13 cellular contexts compared by ENCODE assay signal in genomic region chr4:125728568-125728967, GRCh38.
DNase-seq lines count a peak whose midpoint lies in the region; ATAC-seq and TF ChIP-seq lines count a peak whose summit lies in the region.
"Had no signal": no experiment of that assay in that cellular context is flagged by ENCODE, and none has a peak within 500 bp of the region (broad histone marks: within the 10 kb centered on the region; RNA-seq: fewer than 3 reads in every experiment).

No MANE protein-coding gene starts in this region.

- ATAC-seq in PC-3 (peak; percentile 97), GM21390 (IDR thresholded peaks at IDR 0.05; ENCODE audit: unreplicated experiment) (no peak), HG03571 (IDR thresholded peaks at IDR 0.05; ENCODE audit: unreplicated experiment) (no peak)

- no peak overlapping the region for H3K4me3 ChIP-seq in PC-3 (ENCODE audit: low read length)
- H3K4me3 ChIP-seq in epithelial cell of proximal tubule (ENCODE audit: low read depth, low read length): no peak overlapping the region
- H3K4me3 ChIP-seq in neural progenitor cell: no peak overlapping the region

- no peaks in the 10 kb centered on the region for H3F3A ChIP-seq in PC-3 (ENCODE audit: low read length, unreplicated experiment)
- H3F3A ChIP-seq in neural progenitor cell (ENCODE audit: low read depth): no peaks in the 10 kb centered on the region

- H3K4me1 Mint-ChIP-seq in neural progenitor cell (peaks cover 47% of the 10 kb centered on the region), Calu3 (ENCODE audit: low read depth, unreplicated experiment) (peaks cover 43% of the 10 kb centered on the region)
- H3K4me1 Mint-ChIP-seq: IgD-negative memory B cell had no signal

- DNase-seq in EH (ENCODE audit: low read depth) (peak; percentile 93), PC-3 (peak; percentile 88), epithelial cell of proximal tubule (ENCODE audit: low read depth) (peak; percentile 95), neural progenitor cell (ENCODE audit: low spot score) (peak; percentile 34), Calu3 (no peak), NCI-H2029 treated with DMSO at 0.1 percent for 48 hours (lab: John Stamatoyannopoulos, UW) (no peak)
- DNase-seq: activated T-cell treated with anti-CD3 and anti-CD28 coated beads, Interleukin-2, amount 50 U/mL, for 48 hours; NCI-H526; stimulated activated CD8-positive, alpha-beta memory T cell treated with anti-CD3 and anti-CD28 coated beads, Interleukin-4, amount 100 ng/mL, for 48 hours had no signal

- TF ChIP-seq CTCF in PC-3 (conservative IDR thresholded peaks at IDR 0.05; ENCODE audit: low read depth, low read length) (no peak), epithelial cell of proximal tubule (conservative IDR thresholded peaks at IDR 0.05; ENCODE audit: low read depth, low read length) (no peak), neural progenitor cell (IDR thresholded peaks at IDR 0.05) (no peak), Calu3 (IDR thresholded peaks at IDR 0.05; ENCODE audit: unreplicated experiment) (no peak)

- H3K27ac ChIP-seq in PC-3 (ENCODE audit: low read length) (peak overlapping the region; percentile 56), neural progenitor cell (no peak overlapping the region)

- peak overlapping the region; percentile 41 for H3K4me2 ChIP-seq in PC-3 (ENCODE audit: low read length)
- no peak overlapping the region for H3K4me2 ChIP-seq in neural progenitor cell

- H3K36me3 Mint-ChIP-seq in neural progenitor cell (no peaks in the 10 kb centered on the region), Calu3 (ENCODE audit: insufficient read depth, unreplicated experiment) (no peaks in the 10 kb centered on the region)
- H3K36me3 Mint-ChIP-seq: IgD-negative memory B cell had no signal

- H3K27me3 ChIP-seq in PC-3 (ENCODE audit: low read length) (no peaks in the 10 kb centered on the region), neural progenitor cell (no peaks in the 10 kb centered on the region)

- H3K4me3 Mint-ChIP-seq in neural progenitor cell (no peak overlapping the region), Calu3 (ENCODE audit: low read depth, unreplicated experiment) (no peak overlapping the region)
- H3K4me3 Mint-ChIP-seq: IgD-negative memory B cell; T-helper 2 cell treated with Interferon-gamma antibody and Interleukin-4, amounts not matched to agents 5 μg/mL and 100 μg/mL, for 36 hours had no signal

- CTCF ChIA-PET in PC-3 (lab: Charles Lee) (no interaction called here), Calu3 (lab: Charles Lee) (interaction anchor here (1.0 to 1.1 kb wide), 2 partner anchors 410 to 1679 kb away, joined by 3 read pairs; no protein-coding TSS in a partner anchor)

- intact Hi-C loops in PC-3 (cut with micrococcal nuclease): loop anchor here (5.0 to 10.0 kb wide), 2 partner anchors 334 to 361 kb away; no protein-coding TSS in a partner anchor
- intact Hi-C loops in Calu3 (cut with micrococcal nuclease; ENCODE audit: unreplicated experiment): no loop called here

- H4K20me1 ChIP-seq in PC-3 (ENCODE audit: low read length): no peaks in the 10 kb centered on the region
- no peaks in the 10 kb centered on the region for H4K20me1 ChIP-seq in neural progenitor cell (ENCODE audit: low read depth)

- peaks cover 38% of the 10 kb centered on the region for H3K4me1 ChIP-seq in PC-3 (ENCODE audit: insufficient read depth, low read length)
- peaks cover 9% of the 10 kb centered on the region for H3K4me1 ChIP-seq in neural progenitor cell

- H2AFZ ChIP-seq in PC-3 (ENCODE audit: low read length) (no peak overlapping the region), neural progenitor cell (replicated peaks) (no peak overlapping the region)

- H3K27ac Mint-ChIP-seq in neural progenitor cell (no peak overlapping the region), Calu3 (ENCODE audit: unreplicated experiment) (no peak overlapping the region)
- H3K27ac Mint-ChIP-seq: IgD-negative memory B cell; T-helper 2 cell treated with Interferon-gamma antibody and Interleukin-4, amounts not matched to agents 5 μg/mL and 100 μg/mL, for 36 hours had no signal

- no peaks in the 10 kb centered on the region for H3K36me3 ChIP-seq in PC-3 (ENCODE audit: low read depth, low read length)
- H3K36me3 ChIP-seq in neural progenitor cell: no peaks in the 10 kb centered on the region

- POLR2A ChIA-PET in PC-3 (lab: Charles Lee; ENCODE audit: unreplicated experiment): interaction anchor here (0.5 kb wide), 1 partner anchor 414 kb away, joined by 9 read pairs; the partner anchor contains the start of gene FAT4

- no peaks in the 10 kb centered on the region for H3K9me2 ChIP-seq in PC-3 (replicated peaks; ENCODE audit: low read length)

- BruUV-seq in PC-3 (replicated peaks; lab: Mats Ljungman, UMichigan) (no TSS peak), Calu3 (replicated peaks; lab: Mats Ljungman, UMichigan) (no TSS peak)

- no peaks in the 10 kb centered on the region for H3K9me3 ChIP-seq in PC-3 (ENCODE audit: low read length)
- H3K9me3 ChIP-seq in neural progenitor cell (ENCODE audit: low read depth): no peaks in the 10 kb centered on the region

- no peak overlapping the region for H3K9ac ChIP-seq in PC-3 (ENCODE audit: low read length)
- H3K9ac ChIP-seq in neural progenitor cell: no peak overlapping the region

- peaks cover 4% of the 10 kb centered on the region for H3K9me3 Mint-ChIP-seq in neural progenitor cell
- no peaks in the 10 kb centered on the region for H3K9me3 Mint-ChIP-seq in Calu3 (ENCODE audit: low read depth, unreplicated experiment)
- H3K9me3 Mint-ChIP-seq: T-helper 2 cell treated with Interferon-gamma antibody and Interleukin-4, amounts not matched to agents 5 μg/mL and 100 μg/mL, for 36 hours had no signal

- H3K79me2 ChIP-seq in PC-3 (ENCODE audit: low read length): no peaks in the 10 kb centered on the region
- H3K79me2 ChIP-seq in neural progenitor cell (ENCODE audit: low read depth): no peaks in the 10 kb centered on the region

- H3K27me3 Mint-ChIP-seq in neural progenitor cell (ENCODE audit: insufficient read depth, low read depth): no peaks in the 10 kb centered on the region
- no peaks in the 10 kb centered on the region for H3K27me3 Mint-ChIP-seq in Calu3 (ENCODE audit: unreplicated experiment)
- H3K27me3 Mint-ChIP-seq: IgD-negative memory B cell had no signal

Comparison
In these comparisons a context has a peak if more than half of its experiments do, and no peak if none do; other contexts are left out.
1. DNase-seq: peak in EH (single experiment), PC-3 (single experiment), epithelial cell of proximal tubule (single experiment) and neural progenitor cell (single experiment); none in Calu3 (single experiment) and NCI-H2029 treated with DMSO at 0.1 percent for 48 hours (single experiment).